In the genomic region with DNA sequence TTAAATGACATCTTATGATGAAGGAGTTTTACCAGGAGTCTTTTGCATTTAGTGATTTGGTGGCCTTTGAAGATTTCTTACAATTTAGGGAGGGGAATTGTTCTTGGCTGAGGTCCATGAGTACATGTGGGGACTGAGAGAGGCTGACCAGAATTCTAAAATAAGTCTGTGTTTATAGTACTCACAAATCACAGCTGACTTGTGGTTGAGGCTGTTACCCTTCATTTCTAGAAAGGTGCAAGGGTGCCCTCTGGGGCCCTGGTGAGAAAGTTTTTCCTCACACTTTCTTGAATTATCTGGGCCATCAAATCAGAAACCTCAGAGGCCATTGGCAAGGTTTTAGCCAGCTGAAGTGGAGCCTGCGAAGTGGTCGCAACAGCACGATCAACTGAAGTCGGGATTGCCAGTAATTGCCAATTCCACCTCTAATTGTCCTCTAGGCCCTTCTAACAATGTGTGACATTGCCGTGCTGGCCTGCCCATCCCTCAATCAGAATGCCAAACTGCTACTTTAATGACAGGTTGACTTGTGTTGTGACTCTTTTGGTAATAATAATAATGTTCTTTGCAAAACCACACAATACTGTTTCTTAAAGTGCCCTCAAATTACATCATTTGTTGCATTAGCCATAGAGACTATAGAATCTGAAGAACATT, we compare ENCODE assay signal across 8 cellular contexts.
DNase-seq lines count a peak whose midpoint lies in the region; ATAC-seq and TF ChIP-seq lines count a peak whose summit lies in the region.

No MANE protein-coding gene starts in this region.

- H3K27ac Mint-ChIP-seq in brain = peak overlapping the region in 3 of 5 experiments; percentile 4 to 69 (median 28)
- H3K27ac Mint-ChIP-seq in activated T-cell treated with anti-CD3 and anti-CD28 coated beads, Interleukin-2, amount 50 U/mL, for 72 hours = no peak overlapping the region

- DNase-seq in GM10266 (ENCODE audit: extremely low spot score) (peak; percentile 12), M059J (ENCODE audit: low read depth) (peak; percentile 83), islet precursor cell (peak; percentile 80), suprapubic skin (ENCODE audit: low spot score in 2 of 2) (peak in 1 of 2 donors; percentile 63)
- DNase-seq in activated T-cell treated with anti-CD3 and anti-CD28 coated beads, Interleukin-2, amount 50 U/mL, for 4 hours = no peak
- no peak for DNase-seq in activated T-cell treated with anti-CD3 and anti-CD28 coated beads, Interleukin-2, amount 50 U/mL, for 72 hours

- H3K27ac ChIP-seq in suprapubic skin = no peak overlapping the region

- no peak for TF ChIP-seq POLR2A in suprapubic skin (IDR thresholded peaks at IDR 0.05)

- TF ChIP-seq EP300 in suprapubic skin (IDR thresholded peaks at IDR 0.05) = no peak

- no peaks in the 10 kb centered on the region for H3K36me3 ChIP-seq in suprapubic skin

- H3K9me3 ChIP-seq in suprapubic skin = no peaks in the 10 kb centered on the region

- TF ChIP-seq CTCF in GM10266 (IDR thresholded peaks at IDR 0.05; ENCODE audit: control insufficient read depth, insufficient read depth, low read depth, missing control alignments) (peak; percentile 55), brain (conservative IDR thresholded peaks at IDR 0.05) (peak; percentile 61 to 68), suprapubic skin (IDR thresholded peaks at IDR 0.05) (peak; percentile 33 to 52)

- WGBS in suprapubic skin = 67% methylated on average over 4 of the region's 5 CpGs

- no peaks in the 10 kb centered on the region for H3K36me3 Mint-ChIP-seq in brain
- H3K36me3 Mint-ChIP-seq in activated T-cell treated with anti-CD3 and anti-CD28 coated beads, Interleukin-2, amount 50 U/mL, for 4 hours (ENCODE audit: insufficient read depth) = no peaks in the 10 kb centered on the region
- no peaks in the 10 kb centered on the region for H3K36me3 Mint-ChIP-seq in activated T-cell treated with anti-CD3 and anti-CD28 coated beads, Interleukin-2, amount 50 U/mL, for 72 hours (ENCODE audit: insufficient read depth in 2 of 2)

- H3K27me3 Mint-ChIP-seq in brain = peaks cover 4% of the 10 kb centered on the region
- H3K27me3 Mint-ChIP-seq in activated T-cell treated with anti-CD3 and anti-CD28 coated beads, Interleukin-2, amount 50 U/mL, for 4 hours (ENCODE audit: low read depth) = peaks cover 3% of the 10 kb centered on the region
- no peaks in the 10 kb centered on the region for H3K27me3 Mint-ChIP-seq in activated T-cell treated with anti-CD3 and anti-CD28 coated beads, Interleukin-2, amount 50 U/mL, for 72 hours (ENCODE audit: low read depth)

- H3K9me3 Mint-ChIP-seq in brain = no peaks in the 10 kb centered on the region
- no peaks in the 10 kb centered on the region for H3K9me3 Mint-ChIP-seq in activated T-cell treated with anti-CD3 and anti-CD28 coated beads, Interleukin-2, amount 50 U/mL, for 4 hours
- no peaks in the 10 kb centered on the region for H3K9me3 Mint-ChIP-seq in activated T-cell treated with anti-CD3 and anti-CD28 coated beads, Interleukin-2, amount 50 U/mL, for 72 hours

- no peak overlapping the region for H3K4me3 Mint-ChIP-seq in brain
- no peak overlapping the region for H3K4me3 Mint-ChIP-seq in activated T-cell treated with anti-CD3 and anti-CD28 coated beads, Interleukin-2, amount 50 U/mL, for 4 hours
- H3K4me3 Mint-ChIP-seq in activated T-cell treated with anti-CD3 and anti-CD28 coated beads, Interleukin-2, amount 50 U/mL, for 72 hours = no peak overlapping the region

- peaks cover 42% of the 10 kb centered on the region for H3K4me1 Mint-ChIP-seq in brain
- no peaks in the 10 kb centered on the region for H3K4me1 Mint-ChIP-seq in activated T-cell treated with anti-CD3 and anti-CD28 coated beads, Interleukin-2, amount 50 U/mL, for 4 hours (ENCODE audit: low read depth)
- H3K4me1 Mint-ChIP-seq in activated T-cell treated with anti-CD3 and anti-CD28 coated beads, Interleukin-2, amount 50 U/mL, for 72 hours (ENCODE audit: low read depth) = no peaks in the 10 kb centered on the region

- H3K27me3 ChIP-seq in suprapubic skin = no peaks in the 10 kb centered on the region

- no peak overlapping the region for H3K4me3 ChIP-seq in suprapubic skin

- peak; percentile 89 for ATAC-seq in GM21576 (IDR thresholded peaks at IDR 0.05; ENCODE audit: unreplicated experiment)
- ATAC-seq in activated T-cell treated with anti-CD3 and anti-CD28 coated beads, Interleukin-2, amount 50 U/mL, for 4 hours = no peak
- ATAC-seq in activated T-cell treated with anti-CD3 and anti-CD28 coated beads, Interleukin-2, amount 50 U/mL, for 72 hours (replicated peaks in 1 of 2) = no peak

- no peaks in the 10 kb centered on the region for H3K4me1 ChIP-seq in suprapubic skin

Comparison
In these comparisons a context has a peak if more than half of its experiments do, and no peak if none do; other contexts are left out.
1. DNase-seq: peak in GM10266 (single experiment), M059J (single experiment) and islet precursor cell (single experiment); none in activated T-cell treated with anti-CD3 and anti-CD28 coated beads, Interleukin-2, amount 50 U/mL, for 4 hours (single experiment) and activated T-cell treated with anti-CD3 and anti-CD28 coated beads, Interleukin-2, amount 50 U/mL, for 72 hours (0 of 2).
2. Peak in every context shown above with its lines, with median percentiles within 50 percentile points of each other: CTCF ChIP-seq.